In genomic region chr2:239395524-239395923, GRCh38 we compare ENCODE assay signal across 29 cellular contexts. TPM values are rescaled to one million over a fixed set of nuclear protein-coding genes. Genes with fewer than 3 reads are reported as not detected.
A peak's percentile ranks its signal among the peaks of the same experiment; 100 is the strongest.
DNase-seq lines count a peak whose midpoint lies in the region; ATAC-seq and TF ChIP-seq lines count a peak whose summit lies in the region.
"Had no signal": no experiment of that assay in that cellular context is flagged by ENCODE, and none has a peak within 500 bp of the region (broad histone marks: within the 10 kb centered on the region; RNA-seq: fewer than 3 reads in every experiment).

No MANE protein-coding gene starts in this region.

- H3K4me3 Mint-ChIP-seq in endodermal cell (no peak overlapping the region), immature natural killer cell (no peak overlapping the region)
- H3K4me3 Mint-ChIP-seq: GM23338 had no signal

- no peak for TF ChIP-seq CTCF in endodermal cell (conservative IDR thresholded peaks at IDR 0.05)
- no peak for TF ChIP-seq CTCF in left lung (IDR thresholded peaks at IDR 0.05)
- TF ChIP-seq CTCF in thyroid gland (IDR thresholded peaks at IDR 0.05): no peak

- H3K9me3 Mint-ChIP-seq in endodermal cell (no peaks in the 10 kb centered on the region), immature natural killer cell (no peaks in the 10 kb centered on the region)
- H3K9me3 Mint-ChIP-seq: GM23338 had no signal

- H3K27me3 ChIP-seq in endodermal cell (ENCODE audit: control insufficient read depth, insufficient read depth, low read length, poor library complexity, severe bottlenecking) (no peaks in the 10 kb centered on the region), left lung (no peaks in the 10 kb centered on the region), thyroid gland (no peaks in the 10 kb centered on the region)
- H3K27me3 ChIP-seq: brain microvascular endothelial cell, gastrocnemius medialis, hepatocyte, right lobe of liver had no signal

- no peaks in the 10 kb centered on the region for H3K36me3 ChIP-seq in endodermal cell (ENCODE audit: control insufficient read depth, insufficient read depth, low read length)
- no peaks in the 10 kb centered on the region for H3K36me3 ChIP-seq in left lung
- no peaks in the 10 kb centered on the region for H3K36me3 ChIP-seq in thyroid gland
- H3K36me3 ChIP-seq: brain microvascular endothelial cell, gastrocnemius medialis, right lobe of liver had no signal

- intact Hi-C loops in left lung (cut with DNase I): no loop called here
- intact Hi-C loops in thyroid gland (cut with DNase I): loop anchor here (10.0 kb wide), 1 partner anchor 251 kb away; no protein-coding TSS in a partner anchor

- H3K27me3 Mint-ChIP-seq in endodermal cell (ENCODE audit: insufficient read depth) (no peaks in the 10 kb centered on the region), immature natural killer cell (ENCODE audit: low read depth in 3 of 3) (peaks cover 0 to 2% (median 2%) of the 10 kb centered on the region in 3 donors)

- no peak overlapping the region for H3K4me3 ChIP-seq in endodermal cell (ENCODE audit: low read length)
- H3K4me3 ChIP-seq in left lung: no peak overlapping the region
- no peak overlapping the region for H3K4me3 ChIP-seq in thyroid gland (replicated peaks in 1 of 3)
- H3K4me3 ChIP-seq: gastrocnemius medialis, GM23338, hepatocyte, right lobe of liver had no signal

- DNase-seq in activated CD4-positive, CD25-positive, alpha-beta regulatory T cell treated with anti-CD3 and anti-CD28 coated beads, Interleukin-2, amount 50 U/mL, for 72 hours: peak; percentile 2
- no peak for DNase-seq in activated CD4-positive, CD25-positive, alpha-beta regulatory T cell (lab: John Stamatoyannopoulos, UW)
- DNase-seq in endodermal cell (peak; percentile 10), left lung (no peak), thyroid gland (peak; percentile 36 to 47), immature natural killer cell (no peak), D341Med (ENCODE audit: low spot score) (no peak), NCI-H146 treated with DMSO at 0.1 percent for 48 hours (lab: John Stamatoyannopoulos, UW; ENCODE audit: unreplicated experiment) (no peak)
- DNase-seq: 8988T; activated CD4-positive, alpha-beta T cell treated with anti-CD3 and anti-CD28 coated beads for 48 hours; activated naive CD4-positive, alpha-beta T cell; activated T-cell treated with anti-CD3 and anti-CD28 coated beads, Interleukin-2, amount 50 U/mL, for 48 hours; amniotic stem cell; brain microvascular endothelial cell; C1 segment of cervical spinal cord; Calu3; IMR-90; left cardiac atrium; mesenchymal stem cell; NCI-H1436; NCI-H2081 treated with DMSO at 0.1 percent for 48 hours; NCI-H345; stimulated activated CD4-positive, alpha-beta T cell treated with anti-CD3 and anti-CD28 coated beads, Interleukin-4, amount 100 ng/mL, for 24 hours; T-helper 9 cell had no signal

- H3K27ac ChIP-seq in endodermal cell (ENCODE audit: low read depth, low read length): no peak overlapping the region
- no peak overlapping the region for H3K27ac ChIP-seq in left lung
- peak overlapping the region in 2 of 3 donors; percentile 85 to 96 for H3K27ac ChIP-seq in thyroid gland
- H3K27ac ChIP-seq: brain microvascular endothelial cell, hepatocyte, right lobe of liver had no signal

- H3K36me3 Mint-ChIP-seq in endodermal cell (ENCODE audit: low read depth): no peaks in the 10 kb centered on the region
- peaks cover 0 to 4% (median 0%) of the 10 kb centered on the region in 3 donors for H3K36me3 Mint-ChIP-seq in immature natural killer cell

- H3K9ac ChIP-seq in endodermal cell (ENCODE audit: extremely low read depth, low read length, poor library complexity, severe bottlenecking): no peak overlapping the region

- H3K9me3 ChIP-seq in endodermal cell (ENCODE audit: control insufficient read depth, low read length) (no peaks in the 10 kb centered on the region), left lung (no peaks in the 10 kb centered on the region), thyroid gland (no peaks in the 10 kb centered on the region)
- H3K9me3 ChIP-seq: gastrocnemius medialis, right lobe of liver had no signal

- TF ChIP-seq POLR2A in thyroid gland (IDR thresholded peaks at IDR 0.05): no peak

- peaks cover 7% of the 10 kb centered on the region for H3K4me1 Mint-ChIP-seq in endodermal cell
- peaks cover 32 to 43% of the 10 kb centered on the region in 2 donors for H3K4me1 Mint-ChIP-seq in immature natural killer cell

- ATAC-seq in left lung: peak; percentile 54
- ATAC-seq: gastrocnemius medialis, GM23338, Panc1, right lobe of liver had no signal

- 83 to 100% methylated on average over 3 to 6 of the region's 6 CpGs for WGBS in endodermal cell (ENCODE audit: insufficient coverage in 1 of 2, insufficient read length in 1 of 2), 2 experiments
- 66 to 68% methylated on average over 6 of the region's 6 CpGs for WGBS in thyroid gland, 2 donors

- H3K4me1 ChIP-seq in endodermal cell (ENCODE audit: control insufficient read depth, insufficient read depth, low read length): no peaks in the 10 kb centered on the region
- peaks cover 15 to 51% of the 10 kb centered on the region in 2 donors for H3K4me1 ChIP-seq in left lung
- H3K4me1 ChIP-seq in thyroid gland: peaks cover 61 to 70% of the 10 kb centered on the region in 2 donors

- H3K27ac Mint-ChIP-seq in endodermal cell: no peak overlapping the region
- no peak overlapping the region for H3K27ac Mint-ChIP-seq in immature natural killer cell
- H3K27ac Mint-ChIP-seq: GM23338 had no signal

RNA-seq across cellular contexts. Expression of gene HDAC4, which starts 5.3 kb away (rescaled TPM):
- 10 to 100 TPM; 45.7 to 51.2 TPM for total RNA-seq in endodermal cell
- polyA plus RNA-seq in endodermal cell (2013, experiment 1 of 2): 11.1 TPM
- 13.9 TPM for polyA plus RNA-seq in endodermal cell (2013, experiment 2 of 2)
- 10 to 100 TPM; 31.8 to 36.8 TPM for total RNA-seq in left lung
- total RNA-seq in thyroid gland: 10 to 100 TPM; 12.9 to 91.6 (median 39.8) TPM
- polyA plus RNA-seq in immature natural killer cell: 1 to 10 TPM; 1.9 to 8.1 (median 5.1) TPM

Comparison
In these comparisons a context has a peak if more than half of its experiments do, and no peak if none do; other contexts are left out.
1. DNase-seq: peak in activated CD4-positive, CD25-positive, alpha-beta regulatory T cell treated with anti-CD3 and anti-CD28 coated beads, Interleukin-2, amount 50 U/mL, for 72 hours (single experiment), endodermal cell (single experiment) and thyroid gland (2 of 2); none in activated CD4-positive, CD25-positive, alpha-beta regulatory T cell (0 of 4), left lung (0 of 2), immature natural killer cell (0 of 3), D341Med (single experiment) and NCI-H146 treated with DMSO at 0.1 percent for 48 hours (single experiment).
2. H3K27ac ChIP-seq: peak in thyroid gland (2 of 3); none in endodermal cell (single experiment) and left lung (0 of 2).